1 cellular context compared by ENCODE assay signal in the genomic region with DNA sequence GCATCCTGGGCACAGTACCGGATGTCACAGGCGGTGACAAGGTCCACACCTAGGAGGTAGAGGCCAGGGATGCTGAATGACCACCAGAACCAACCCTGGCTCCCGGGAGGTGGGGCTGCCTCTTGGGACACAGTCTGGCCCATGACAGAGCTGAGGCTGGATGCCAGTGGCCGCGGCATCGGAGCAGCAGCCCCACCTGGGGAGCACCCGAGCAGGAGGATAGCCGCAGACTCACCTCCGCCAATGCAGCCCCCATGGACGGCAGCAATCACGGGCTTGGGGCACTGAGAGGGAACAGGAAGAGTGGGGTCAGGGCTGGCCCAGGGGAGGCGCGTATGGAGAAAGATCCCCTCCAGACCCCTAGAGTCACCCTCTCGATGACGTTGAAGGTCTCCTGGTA.
A peak's percentile ranks its signal among the peaks of the same experiment; 100 is the strongest.
TF ChIP-seq lines count a peak whose summit lies in the region.

No MANE protein-coding gene starts in this region.

TF ChIP-seq in K562, 482 proteins besides CTCF, POLR2A, EP300 and RAD21:
- TF ChIP-seq, protein P1, sequence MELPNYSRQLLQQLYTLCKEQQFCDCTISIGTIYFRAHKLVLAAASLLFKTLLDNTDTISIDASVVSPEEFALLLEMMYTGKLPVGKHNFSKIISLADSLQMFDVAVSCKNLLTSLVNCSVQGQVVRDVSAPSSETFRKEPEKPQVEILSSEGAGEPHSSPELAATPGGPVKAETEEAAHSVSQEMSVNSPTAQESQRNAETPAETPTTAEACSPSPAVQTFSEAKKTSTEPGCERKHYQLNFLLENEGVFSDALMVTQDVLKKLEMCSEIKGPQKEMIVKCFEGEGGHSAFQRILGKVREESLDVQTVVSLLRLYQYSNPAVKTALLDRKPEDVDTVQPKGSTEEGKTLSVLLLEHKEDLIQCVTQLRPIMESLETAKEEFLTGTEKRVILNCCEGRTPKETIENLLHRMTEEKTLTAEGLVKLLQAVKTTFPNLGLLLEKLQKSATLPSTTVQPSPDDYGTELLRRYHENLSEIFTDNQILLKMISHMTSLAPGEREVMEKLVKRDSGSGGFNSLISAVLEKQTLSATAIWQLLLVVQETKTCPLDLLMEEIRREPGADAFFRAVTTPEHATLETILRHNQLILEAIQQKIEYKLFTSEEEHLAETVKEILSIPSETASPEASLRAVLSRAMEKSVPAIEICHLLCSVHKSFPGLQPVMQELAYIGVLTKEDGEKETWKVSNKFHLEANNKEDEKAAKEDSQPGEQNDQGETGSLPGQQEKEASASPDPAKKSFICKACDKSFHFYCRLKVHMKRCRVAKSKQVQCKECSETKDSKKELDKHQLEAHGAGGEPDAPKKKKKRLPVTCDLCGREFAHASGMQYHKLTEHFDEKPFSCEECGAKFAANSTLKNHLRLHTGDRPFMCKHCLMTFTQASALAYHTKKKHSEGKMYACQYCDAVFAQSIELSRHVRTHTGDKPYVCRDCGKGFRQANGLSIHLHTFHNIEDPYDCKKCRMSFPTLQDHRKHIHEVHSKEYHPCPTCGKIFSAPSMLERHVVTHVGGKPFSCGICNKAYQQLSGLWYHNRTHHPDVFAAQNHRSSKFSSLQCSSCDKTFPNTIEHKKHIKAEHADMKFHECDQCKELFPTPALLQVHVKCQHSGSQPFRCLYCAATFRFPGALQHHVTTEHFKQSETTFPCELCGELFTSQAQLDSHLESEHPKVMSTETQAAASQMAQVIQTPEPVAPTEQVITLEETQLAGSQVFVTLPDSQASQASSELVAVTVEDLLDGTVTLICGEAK (IDR thresholded peaks at IDR 0.05) = no peak
- TF ChIP-seq, protein P1 (CRISPR knock-in tag; IDR thresholded peaks at IDR 0.05) = 0 out of 2 replicates have a peak, but pooled peaks have one; percentile 8
- TF ChIP-seq ZNF408 (CRISPR knock-in tag; IDR thresholded peaks at IDR 0.05; ENCODE audit: low read depth) (no peak), SFPQ (IDR thresholded peaks at IDR 0.05; ENCODE audit: low read depth, low read length) (no peak), HDAC2 (IDR thresholded peaks at IDR 0.05) (no peak), POLR2G (IDR thresholded peaks at IDR 0.05; ENCODE audit: low read depth, low read length) (0 out of 2 replicates have a peak, but pooled peaks have one; percentile 14)
